ENCODE assay signal across 8 cellular contexts in genomic region chr2:149562304-149562703, GRCh38. TPM values are rescaled to one million over a fixed set of nuclear protein-coding genes. Genes with fewer than 3 reads are reported as not detected.
DNase-seq lines count a peak whose midpoint lies in the region; ATAC-seq lines count a peak whose summit lies in the region.

No MANE protein-coding gene starts in this region.

- in situ Hi-C loops in SK-MEL-5 (cut with HindIII; ENCODE audit: low pct_unique_long_range_greater_than_20kb, low sequenced_read_pairs), result no loop called here

- ATAC-seq in GM19397 (IDR thresholded peaks at IDR 0.05; ENCODE audit: unreplicated experiment), result peak; percentile 48
- ATAC-seq in HG03175 (IDR thresholded peaks at IDR 0.05; ENCODE audit: unreplicated experiment), result peak; percentile 77

- DNase-seq in SK-MEL-5 (ENCODE audit: low read depth, low spot score) (peak; percentile 16), retina (peak; percentile 3), OCI-M2 (lab: John Stamatoyannopoulos, UW; ENCODE audit: unreplicated experiment) (no peak), GM19238 (ENCODE audit: insufficient read length, low spot score) (no peak), NCI-H146 treated with DMSO at 0.1 percent for 48 hours (lab: John Stamatoyannopoulos, UW; ENCODE audit: unreplicated experiment) (no peak), NCI-H146 (lab: John Stamatoyannopoulos, UW) (no peak)

RNA-seq across cellular contexts. Expression of gene MMADHC, which starts 25.3 kb away (rescaled TPM):
- 131 and 155 TPM in 2 replicates for total RNA-seq in SK-MEL-5 (2014; rRNA removed; shearing (Covaris generic))
- 68.5 and 70.2 TPM in 2 replicates for polyA plus RNA-seq in SK-MEL-5 (2015; cell fraction: cytosol; rRNA removed)
- 35.5 and 44.9 TPM in 2 replicates for polyA plus RNA-seq in SK-MEL-5 (2015; cell fraction: nucleus; rRNA removed)

Comparison
In these comparisons a context has a peak if more than half of its experiments do, and no peak if none do; other contexts are left out.
1. DNase-seq: peak in SK-MEL-5 (single experiment) and retina (single experiment); none in OCI-M2 (single experiment), GM19238 (single experiment), NCI-H146 treated with DMSO at 0.1 percent for 48 hours (single experiment) and NCI-H146 (single experiment).